Comparison of ENCODE assay signal across 14 cellular contexts in genomic region chr5:91059409-91059808, GRCh38.
DNase-seq lines count a peak whose midpoint lies in the region; ATAC-seq and TF ChIP-seq lines count a peak whose summit lies in the region.
"Had no signal": no experiment of that assay in that cellular context is flagged by ENCODE, and none has a peak within 500 bp of the region (broad histone marks: within the 10 kb centered on the region; RNA-seq: fewer than 3 reads in every experiment).

No MANE protein-coding gene starts in this region.

- no peaks in the 10 kb centered on the region for H3K27me3 Mint-ChIP-seq in progenitor cell of endocrine pancreas

- TF ChIP-seq CTCF in progenitor cell of endocrine pancreas (IDR thresholded peaks at IDR 0.05; ENCODE audit: unreplicated experiment): no peak

- peak; percentile 3 to 29 for DNase-seq in dermis microvascular lymphatic vessel endothelial cell (ENCODE audit: low read depth in 2 of 2)
- no peak for DNase-seq in progenitor cell of endocrine pancreas (ENCODE audit: low spot score, unreplicated experiment)
- no peak for DNase-seq in SHP77 treated with DMSO at 0.1 percent for 48 hours (lab: John Stamatoyannopoulos, UW)
- no peak for DNase-seq in NCI-H2196 (lab: John Stamatoyannopoulos, UW; ENCODE audit: unreplicated experiment)
- no peak for DNase-seq in SK-N-DZ (ENCODE audit: low spot score)
- DNase-seq: activated CD4-positive, CD25-positive, alpha-beta regulatory T cell; aorta; mesenchymal stem cell; right lobe of liver; stimulated activated CD8-positive, alpha-beta memory T cell treated with anti-CD3 and anti-CD28 coated beads, Interleukin-4, amount 100 ng/mL, for 48 hours had no signal

- H3K36me3 Mint-ChIP-seq in progenitor cell of endocrine pancreas (ENCODE audit: insufficient read depth): peaks cover 7% of the 10 kb centered on the region

- ATAC-seq in GM18519 (IDR thresholded peaks at IDR 0.05; ENCODE audit: low FRiP score, unreplicated experiment) (peak; percentile 94), GM21423 (IDR thresholded peaks at IDR 0.05; ENCODE audit: unreplicated experiment) (peak; percentile 86), HG03103 (IDR thresholded peaks at IDR 0.05; ENCODE audit: low read depth, unreplicated experiment) (peak; percentile 81)
- ATAC-seq: Panc1 had no signal

- no peak overlapping the region for H3K4me3 Mint-ChIP-seq in progenitor cell of endocrine pancreas (ENCODE audit: low read depth)

- H3K4me1 Mint-ChIP-seq in progenitor cell of endocrine pancreas (ENCODE audit: low read depth): peaks cover 6% of the 10 kb centered on the region

- peaks cover 4% of the 10 kb centered on the region for H3K9me3 Mint-ChIP-seq in progenitor cell of endocrine pancreas (ENCODE audit: low read depth)

- no peak overlapping the region for H3K27ac Mint-ChIP-seq in progenitor cell of endocrine pancreas

Comparison
In these comparisons a context has a peak if more than half of its experiments do, and no peak if none do; other contexts are left out.
1. DNase-seq: peak in dermis microvascular lymphatic vessel endothelial cell (2 of 2); none in progenitor cell of endocrine pancreas (single experiment), SHP77 treated with DMSO at 0.1 percent for 48 hours (single experiment), NCI-H2196 (single experiment) and SK-N-DZ (single experiment).
2. Peak in every context shown above with its lines, with median percentiles within 50 percentile points of each other: ATAC-seq.